2 cellular contexts compared by ENCODE assay signal in genomic region chr2:167914969-167915368, GRCh38.
TF ChIP-seq lines count a peak whose summit lies in the region.

No MANE protein-coding gene starts in this region.

TF ChIP-seq in GM23338, 12 proteins besides CTCF, POLR2A, EP300 and RAD21:
- no peak for TF ChIP-seq CREB1 (CRISPR knock-in tag; IDR thresholded peaks at IDR 0.05; ENCODE audit: low read depth)
- TF ChIP-seq, protein P1, sequence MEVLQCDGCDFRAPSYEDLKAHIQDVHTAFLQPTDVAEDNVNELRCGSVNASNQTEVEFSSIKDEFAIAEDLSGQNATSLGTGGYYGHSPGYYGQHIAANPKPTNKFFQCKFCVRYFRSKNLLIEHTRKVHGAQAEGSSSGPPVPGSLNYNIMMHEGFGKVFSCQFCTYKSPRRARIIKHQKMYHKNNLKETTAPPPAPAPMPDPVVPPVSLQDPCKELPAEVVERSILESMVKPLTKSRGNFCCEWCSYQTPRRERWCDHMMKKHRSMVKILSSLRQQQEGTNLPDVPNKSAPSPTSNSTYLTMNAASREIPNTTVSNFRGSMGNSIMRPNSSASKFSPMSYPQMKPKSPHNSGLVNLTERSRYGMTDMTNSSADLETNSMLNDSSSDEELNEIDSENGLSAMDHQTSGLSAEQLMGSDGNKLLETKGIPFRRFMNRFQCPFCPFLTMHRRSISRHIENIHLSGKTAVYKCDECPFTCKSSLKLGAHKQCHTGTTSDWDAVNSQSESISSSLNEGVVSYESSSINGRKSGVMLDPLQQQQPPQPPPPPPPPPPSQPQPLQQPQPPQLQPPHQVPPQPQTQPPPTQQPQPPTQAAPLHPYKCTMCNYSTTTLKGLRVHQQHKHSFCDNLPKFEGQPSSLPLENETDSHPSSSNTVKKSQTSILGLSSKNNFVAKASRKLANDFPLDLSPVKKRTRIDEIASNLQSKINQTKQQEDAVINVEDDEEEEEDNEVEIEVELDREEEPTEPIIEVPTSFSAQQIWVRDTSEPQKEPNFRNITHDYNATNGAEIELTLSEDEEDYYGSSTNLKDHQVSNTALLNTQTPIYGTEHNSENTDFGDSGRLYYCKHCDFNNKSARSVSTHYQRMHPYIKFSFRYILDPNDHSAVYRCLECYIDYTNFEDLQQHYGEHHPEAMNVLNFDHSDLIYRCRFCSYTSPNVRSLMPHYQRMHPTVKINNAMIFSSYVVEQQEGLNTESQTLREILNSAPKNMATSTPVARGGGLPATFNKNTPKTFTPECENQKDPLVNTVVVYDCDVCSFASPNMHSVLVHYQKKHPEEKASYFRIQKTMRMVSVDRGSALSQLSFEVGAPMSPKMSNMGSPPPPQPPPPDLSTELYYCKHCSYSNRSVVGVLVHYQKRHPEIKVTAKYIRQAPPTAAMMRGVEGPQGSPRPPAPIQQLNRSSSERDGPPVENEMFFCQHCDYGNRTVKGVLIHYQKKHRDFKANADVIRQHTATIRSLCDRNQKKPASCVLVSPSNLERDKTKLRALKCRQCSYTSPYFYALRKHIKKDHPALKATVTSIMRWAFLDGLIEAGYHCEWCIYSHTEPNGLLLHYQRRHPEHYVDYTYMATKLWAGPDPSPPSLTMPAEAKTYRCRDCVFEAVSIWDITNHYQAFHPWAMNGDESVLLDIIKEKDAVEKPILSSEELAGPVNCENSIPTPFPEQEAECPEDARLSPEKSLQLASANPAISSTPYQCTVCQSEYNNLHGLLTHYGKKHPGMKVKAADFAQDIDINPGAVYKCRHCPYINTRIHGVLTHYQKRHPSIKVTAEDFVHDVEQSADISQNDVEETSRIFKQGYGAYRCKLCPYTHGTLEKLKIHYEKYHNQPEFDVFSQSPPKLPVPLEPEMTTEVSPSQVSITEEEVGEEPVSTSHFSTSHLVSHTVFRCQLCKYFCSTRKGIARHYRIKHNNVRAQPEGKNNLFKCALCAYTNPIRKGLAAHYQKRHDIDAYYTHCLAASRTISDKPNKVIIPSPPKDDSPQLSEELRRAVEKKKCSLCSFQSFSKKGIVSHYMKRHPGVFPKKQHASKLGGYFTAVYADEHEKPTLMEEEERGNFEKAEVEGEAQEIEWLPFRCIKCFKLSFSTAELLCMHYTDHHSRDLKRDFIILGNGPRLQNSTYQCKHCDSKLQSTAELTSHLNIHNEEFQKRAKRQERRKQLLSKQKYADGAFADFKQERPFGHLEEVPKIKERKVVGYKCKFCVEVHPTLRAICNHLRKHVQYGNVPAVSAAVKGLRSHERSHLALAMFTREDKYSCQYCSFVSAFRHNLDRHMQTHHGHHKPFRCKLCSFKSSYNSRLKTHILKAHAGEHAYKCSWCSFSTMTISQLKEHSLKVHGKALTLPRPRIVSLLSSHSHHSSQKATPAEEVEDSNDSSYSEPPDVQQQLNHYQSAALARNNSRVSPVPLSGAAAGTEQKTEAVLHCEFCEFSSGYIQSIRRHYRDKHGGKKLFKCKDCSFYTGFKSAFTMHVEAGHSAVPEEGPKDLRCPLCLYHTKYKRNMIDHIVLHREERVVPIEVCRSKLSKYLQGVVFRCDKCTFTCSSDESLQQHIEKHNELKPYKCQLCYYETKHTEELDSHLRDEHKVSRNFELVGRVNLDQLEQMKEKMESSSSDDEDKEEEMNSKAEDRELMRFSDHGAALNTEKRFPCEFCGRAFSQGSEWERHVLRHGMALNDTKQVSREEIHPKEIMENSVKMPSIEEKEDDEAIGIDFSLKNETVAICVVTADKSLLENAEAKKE (CRISPR knock-in tag; IDR thresholded peaks at IDR 0.05): peak; percentile 64

TF ChIP-seq in H1, 55 proteins besides CTCF, POLR2A, EP300 and RAD21:
- TF ChIP-seq CEBPB (IDR thresholded peaks at IDR 0.05; ENCODE audit: low read depth, low read length): no peak
- TF ChIP-seq USF2 (IDR thresholded peaks at IDR 0.05; ENCODE audit: low read length): no peak
- no peak for TF ChIP-seq CTBP2 (IDR thresholded peaks at IDR 0.05; ENCODE audit: borderline replicate concordance, insufficient read depth, insufficient read length, low read length)
- TF ChIP-seq TCF12 (IDR thresholded peaks at IDR 0.05; ENCODE audit: low read depth, low read length): no peak
